8 cellular contexts compared by ENCODE assay signal in genomic region chr11:35943761-35944502, GRCh38. TPM values are rescaled to one million over a fixed set of nuclear protein-coding genes. Genes with fewer than 3 reads are reported as not detected.
A peak's percentile ranks its signal among the peaks of the same experiment; 100 is the strongest.
DNase-seq lines count a peak whose midpoint lies in the region; ATAC-seq and TF ChIP-seq lines count a peak whose summit lies in the region.

A gene with protein sequence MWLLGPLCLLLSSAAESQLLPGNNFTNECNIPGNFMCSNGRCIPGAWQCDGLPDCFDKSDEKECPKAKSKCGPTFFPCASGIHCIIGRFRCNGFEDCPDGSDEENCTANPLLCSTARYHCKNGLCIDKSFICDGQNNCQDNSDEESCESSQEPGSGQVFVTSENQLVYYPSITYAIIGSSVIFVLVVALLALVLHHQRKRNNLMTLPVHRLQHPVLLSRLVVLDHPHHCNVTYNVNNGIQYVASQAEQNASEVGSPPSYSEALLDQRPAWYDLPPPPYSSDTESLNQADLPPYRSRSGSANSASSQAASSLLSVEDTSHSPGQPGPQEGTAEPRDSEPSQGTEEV (plus strand): TSS chr11:35944062. CDS start chr11:35944099, 37 bp downstream.

- H2AFZ ChIP-seq in neural progenitor cell (replicated peaks): peak within 1 kb of the TSS; percentile 8

- H3K4me1 Mint-ChIP-seq in activated naive CD4-positive, alpha-beta T cell treated with anti-CD3 and anti-CD28 coated beads, Interleukin-2, amount 10 ng/mL, durations not matched to agents 7 days and 5 days: peaks cover 12% of the 10 kb centered on the region
- peaks cover 37% of the 10 kb centered on the region for H3K4me1 Mint-ChIP-seq in neural progenitor cell

- H3K27me3 Mint-ChIP-seq in activated naive CD4-positive, alpha-beta T cell treated with anti-CD3 and anti-CD28 coated beads, Interleukin-2, amount 10 ng/mL, durations not matched to agents 7 days and 5 days: peaks cover 38% of the 10 kb centered on the region
- peaks cover 9% of the 10 kb centered on the region for H3K27me3 Mint-ChIP-seq in neural progenitor cell (ENCODE audit: insufficient read depth, low read depth)

- peak within 1 kb of the TSS; percentile 84 to 90 (median 87) for H3K9ac ChIP-seq in BLaER1 treated with 17β-estradiol and CSF1 and Interleukin-3, amounts not matched to agents 10 nM and 100 nM
- peak within 1 kb of the TSS; percentile 73 for H3K9ac ChIP-seq in neural progenitor cell

- H3K79me2 ChIP-seq in neural progenitor cell (ENCODE audit: low read depth): peaks cover 48% of the 10 kb centered on the region

- H3K4me1 ChIP-seq in BLaER1 treated with 17β-estradiol and CSF1 and Interleukin-3, amounts not matched to agents 10 nM and 100 nM: peaks cover 38 to 59% (median 50%) of the 10 kb centered on the region in 10 experiments
- H3K4me1 ChIP-seq in neural progenitor cell (peaks cover 47% of the 10 kb centered on the region), thoracic aorta (ENCODE audit: control insufficient read depth in 1 of 2, low read depth in 2 of 2) (peaks cover 7 to 8% of the 10 kb centered on the region in 2 donors)

- peak within 1 kb of the TSS; percentile 82 to 91 (median 86) for H3K27ac ChIP-seq in BLaER1 treated with 17β-estradiol and CSF1 and Interleukin-3, amounts not matched to agents 10 nM and 100 nM
- H3K27ac ChIP-seq in neural progenitor cell (no peak within 1 kb of the TSS), thoracic aorta (peak within 1 kb of the TSS in 1 of 2 donors; percentile 34)

- H3F3A ChIP-seq in neural progenitor cell (ENCODE audit: low read depth): peaks cover 10% of the 10 kb centered on the region

- CTCF ChIA-PET in activated naive CD4-positive, alpha-beta T cell treated with anti-CD3 and anti-CD28 coated beads, Interleukin-2, amount 10 ng/mL, durations not matched to agents 7 days and 5 days (lab: Charles Lee): no interaction called here

- DNase-seq in HK-2 (ENCODE audit: unreplicated experiment) (peak; percentile 76), OCI-M1 (lab: John Stamatoyannopoulos, UW) (peak; percentile 76), germinal center (ENCODE audit: low spot score) (peak; percentile 58), neural progenitor cell (ENCODE audit: low spot score) (peak; percentile 93), thoracic aorta (ENCODE audit: low spot score) (peak; percentile 13)
- peak; percentile 49 for DNase-seq in activated naive CD4-positive, alpha-beta T cell treated with anti-CD3 and anti-CD28 coated beads, Interleukin-2, amount 10 ng/mL, durations not matched to agents 7 days and 5 days

- H3K36me3 ChIP-seq in BLaER1 treated with 17β-estradiol and CSF1 and Interleukin-3, amounts not matched to agents 10 nM and 100 nM: peaks cover 0 to 20% (median 14%) of the 10 kb centered on the region in 11 experiments; a peak in 16 of 22 replicates
- no peaks in the 10 kb centered on the region for H3K36me3 ChIP-seq in neural progenitor cell
- H3K36me3 ChIP-seq in thoracic aorta: no peaks in the 10 kb centered on the region

- H4K20me1 ChIP-seq in BLaER1 treated with 17β-estradiol and CSF1 and Interleukin-3, amounts not matched to agents 10 nM and 100 nM: peaks cover 0 to 44% (median 17%) of the 10 kb centered on the region in 11 experiments; a peak in 13 of 22 replicates
- peaks cover 46% of the 10 kb centered on the region for H4K20me1 ChIP-seq in neural progenitor cell (ENCODE audit: low read depth)

- no peaks in the 10 kb centered on the region for H3K9me3 Mint-ChIP-seq in activated naive CD4-positive, alpha-beta T cell treated with anti-CD3 and anti-CD28 coated beads, Interleukin-2, amount 10 ng/mL, durations not matched to agents 7 days and 5 days
- H3K9me3 Mint-ChIP-seq in neural progenitor cell: peaks cover 14% of the 10 kb centered on the region

- no peaks in the 10 kb centered on the region for H3K27me3 ChIP-seq in BLaER1 treated with 17β-estradiol and CSF1 and Interleukin-3, amounts not matched to agents 10 nM and 100 nM
- H3K27me3 ChIP-seq in neural progenitor cell: no peaks in the 10 kb centered on the region
- no peaks in the 10 kb centered on the region for H3K27me3 ChIP-seq in thoracic aorta (replicated peaks; ENCODE audit: insufficient read depth)

- ATAC-seq in GM19397 (IDR thresholded peaks at IDR 0.05; ENCODE audit: unreplicated experiment) (peak; percentile 81), thoracic aorta (ENCODE audit: insufficient number of reproducible peaks, low FRiP score, low read depth) (peak; percentile 78)

- H3K9me3 ChIP-seq in BLaER1 treated with 17β-estradiol and CSF1 and Interleukin-3, amounts not matched to agents 10 nM and 100 nM (replicated peaks in 1 of 11): peaks cover 0 to 19% (median 16%) of the 10 kb centered on the region in 11 experiments; a peak in 16 of 22 replicates
- H3K9me3 ChIP-seq in neural progenitor cell (ENCODE audit: low read depth) (no peaks in the 10 kb centered on the region), thoracic aorta (no peaks in the 10 kb centered on the region)

- peak within 1 kb of the TSS; percentile 67 to 83 (median 76) for H3K4me3 ChIP-seq in BLaER1 treated with 17β-estradiol and CSF1 and Interleukin-3, amounts not matched to agents 10 nM and 100 nM
- H3K4me3 ChIP-seq in neural progenitor cell (peak within 1 kb of the TSS; percentile 88), thoracic aorta (peak within 1 kb of the TSS; percentile 79)

- peak within 1 kb of the TSS; percentile 65 for H3K4me3 Mint-ChIP-seq in activated naive CD4-positive, alpha-beta T cell treated with anti-CD3 and anti-CD28 coated beads, Interleukin-2, amount 10 ng/mL, durations not matched to agents 7 days and 5 days
- H3K4me3 Mint-ChIP-seq in neural progenitor cell: peak within 1 kb of the TSS; percentile 97

- no peaks in the 10 kb centered on the region for H3K36me3 Mint-ChIP-seq in activated naive CD4-positive, alpha-beta T cell treated with anti-CD3 and anti-CD28 coated beads, Interleukin-2, amount 10 ng/mL, durations not matched to agents 7 days and 5 days
- peaks cover 17% of the 10 kb centered on the region for H3K36me3 Mint-ChIP-seq in neural progenitor cell

- peak within 1 kb of the TSS; percentile 93 to 99 (median 97) for H3K4me2 ChIP-seq in BLaER1 treated with 17β-estradiol and CSF1 and Interleukin-3, amounts not matched to agents 10 nM and 100 nM
- H3K4me2 ChIP-seq in neural progenitor cell: peak within 1 kb of the TSS; percentile 100

- H3K27ac Mint-ChIP-seq in activated naive CD4-positive, alpha-beta T cell treated with anti-CD3 and anti-CD28 coated beads, Interleukin-2, amount 10 ng/mL, durations not matched to agents 7 days and 5 days: no peak within 1 kb of the TSS
- H3K27ac Mint-ChIP-seq in neural progenitor cell: peak within 1 kb of the TSS; percentile 94

- TF ChIP-seq CTCF in neural progenitor cell (IDR thresholded peaks at IDR 0.05): no peak
- no peak for TF ChIP-seq CTCF in thoracic aorta (IDR thresholded peaks at IDR 0.05)

RNA-seq across cellular contexts. Expression of the gene that starts here (rescaled TPM):
- total RNA-seq in neural progenitor cell (ENCODE audit: low replicate concordance): 35.6 and 46.6 TPM in 2 replicates
- 10 to 100 TPM in 1 of 2 donors, 1 to 10 TPM in 1; 6.1 to 17.2 TPM for total RNA-seq in thoracic aorta

Comparison
In these comparisons a context has a peak if more than half of its experiments do, and no peak if none do; other contexts are left out.
1. DNase-seq: peak in every context shown above with its lines; median percentile 93 in neural progenitor cell; 76 in HK-2; 76 in OCI-M1; 58 in germinal center; 49 in activated naive CD4-positive, alpha-beta T cell treated with anti-CD3 and anti-CD28 coated beads, Interleukin-2, amount 10 ng/mL, durations not matched to agents 7 days and 5 days; 13 in thoracic aorta.